Comparison of ENCODE assay signal across 1 cellular context in genomic region chr12:62891805-62892549, GRCh38.
TF ChIP-seq lines count a peak whose summit lies in the region.

No MANE protein-coding gene starts in this region.

TF ChIP-seq in HepG2, 621 proteins besides CTCF, POLR2A, EP300 and RAD21 (continued from another document and continues in another):
- TF ChIP-seq AKNA (CRISPR knock-in tag; IDR thresholded peaks at IDR 0.05; ENCODE audit: borderline replicate concordance) (no peak), ZNF616 (CRISPR knock-in tag; IDR thresholded peaks at IDR 0.05; ENCODE audit: low read depth) (no peak), ZNF773 (CRISPR knock-in tag; IDR thresholded peaks at IDR 0.05; ENCODE audit: borderline replicate concordance) (no peak), TMF1 (CRISPR knock-in tag; IDR thresholded peaks at IDR 0.05; ENCODE audit: low read depth) (no peak), TFDP1 (CRISPR knock-in tag; IDR thresholded peaks at IDR 0.05; ENCODE audit: borderline replicate concordance) (no peak), ZNF770 (CRISPR knock-in tag; IDR thresholded peaks at IDR 0.05) (no peak), TAF15 (IDR thresholded peaks at IDR 0.05; ENCODE audit: low read depth, low read length, poor library complexity, severe bottlenecking) (no peak), ZNF282 (IDR thresholded peaks at IDR 0.05; ENCODE audit: partially characterized antibody) (no peak), MTA3 (CRISPR knock-in tag; IDR thresholded peaks at IDR 0.05) (no peak), CEBPG (CRISPR knock-in tag; IDR thresholded peaks at IDR 0.05) (peak; percentile 95), SAP130 (CRISPR knock-in tag; IDR thresholded peaks at IDR 0.05; ENCODE audit: low read depth) (peak; percentile 62; the same call in 1 of the 2 replicates), ETV5 (CRISPR knock-in tag; IDR thresholded peaks at IDR 0.05; ENCODE audit: borderline replicate concordance) (peak; percentile 85; the same call in 1 of the 2 replicates), ZNF205 (CRISPR knock-in tag; IDR thresholded peaks at IDR 0.05) (no peak), ARNTL (CRISPR knock-in tag; IDR thresholded peaks at IDR 0.05) (no peak), IKZF5 (CRISPR knock-in tag; IDR thresholded peaks at IDR 0.05) (peak; percentile 69; the same call in 1 of the 2 replicates), MIER3 (CRISPR knock-in tag; IDR thresholded peaks at IDR 0.05; ENCODE audit: borderline replicate concordance) (no peak), SNAPC5 (CRISPR knock-in tag; IDR thresholded peaks at IDR 0.05; ENCODE audit: borderline replicate concordance) (no peak), SALL1 (CRISPR knock-in tag; IDR thresholded peaks at IDR 0.05) (peak; percentile 78; the same call in 1 of the 2 replicates), ZNF672 (CRISPR knock-in tag; IDR thresholded peaks at IDR 0.05) (no peak), ZNF687 (CRISPR knock-in tag; IDR thresholded peaks at IDR 0.05) (no peak), SCMH1 (CRISPR knock-in tag; IDR thresholded peaks at IDR 0.05; ENCODE audit: borderline replicate concordance) (no peak), ARNT2 (CRISPR knock-in tag; IDR thresholded peaks at IDR 0.05; ENCODE audit: low read depth) (no peak), JARID2 (CRISPR knock-in tag; IDR thresholded peaks at IDR 0.05; ENCODE audit: insufficient replicate concordance) (no peak), KAT8 (CRISPR knock-in tag; IDR thresholded peaks at IDR 0.05) (peak; percentile 39; the same call in 1 of the 2 replicates), TARDBP (CRISPR knock-in tag; IDR thresholded peaks at IDR 0.05) (peak; percentile 83), DMTF1 (CRISPR knock-in tag; IDR thresholded peaks at IDR 0.05) (no peak), ZNF747 (CRISPR knock-in tag; IDR thresholded peaks at IDR 0.05; ENCODE audit: borderline replicate concordance) (no peak), ZNF276 (CRISPR knock-in tag; IDR thresholded peaks at IDR 0.05; ENCODE audit: low read depth) (no peak), HOMEZ (CRISPR knock-in tag; IDR thresholded peaks at IDR 0.05; ENCODE audit: low read depth) (peak; percentile 47; the same call in 1 of the 2 replicates), ARID3A (IDR thresholded peaks at IDR 0.05; ENCODE audit: low read depth, low read length) (peak; percentile 8; the same call in 1 of the 2 replicates)
